Comparison of ENCODE assay signal across 1 cellular context in the genomic region with DNA sequence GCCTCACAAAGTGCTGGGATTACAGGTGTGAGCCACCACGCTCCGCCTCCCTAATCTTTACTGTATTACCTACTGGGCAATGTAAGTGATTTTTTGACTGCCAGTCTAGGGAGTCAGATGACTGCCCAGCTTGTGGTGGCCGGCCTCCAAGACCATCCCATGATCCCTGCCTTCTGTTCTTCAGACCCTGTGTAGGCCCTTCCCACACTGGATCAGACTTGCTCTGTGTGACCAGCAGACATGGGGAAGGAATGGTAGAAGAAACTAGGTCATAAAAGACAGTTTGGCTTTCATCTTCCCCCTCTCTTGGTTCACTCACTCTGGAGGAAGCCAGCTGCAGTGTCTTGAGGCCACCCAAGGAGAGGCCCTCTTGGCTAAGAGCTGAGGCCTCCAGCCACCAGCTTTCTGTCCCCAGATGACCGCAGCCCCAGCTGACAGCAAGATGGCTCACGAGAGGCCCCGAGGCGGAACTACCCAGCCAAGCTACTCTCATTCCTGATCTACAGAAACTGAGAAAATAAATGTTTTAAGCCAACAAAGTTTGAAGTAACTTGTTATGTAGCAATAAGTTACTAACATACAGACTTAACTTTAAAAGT.
TF ChIP-seq lines count a peak whose summit lies in the region.

No MANE protein-coding gene starts in this region.

TF ChIP-seq in H1, 55 proteins besides CTCF, POLR2A, EP300 and RAD21:
- TF ChIP-seq FOSL1 (IDR thresholded peaks at IDR 0.05; ENCODE audit: insufficient read depth, low read depth, low read length), result no peak
- TF ChIP-seq SUZ12 (IDR thresholded peaks at IDR 0.05; ENCODE audit: low read length), result no peak
- TF ChIP-seq, protein P1, sequence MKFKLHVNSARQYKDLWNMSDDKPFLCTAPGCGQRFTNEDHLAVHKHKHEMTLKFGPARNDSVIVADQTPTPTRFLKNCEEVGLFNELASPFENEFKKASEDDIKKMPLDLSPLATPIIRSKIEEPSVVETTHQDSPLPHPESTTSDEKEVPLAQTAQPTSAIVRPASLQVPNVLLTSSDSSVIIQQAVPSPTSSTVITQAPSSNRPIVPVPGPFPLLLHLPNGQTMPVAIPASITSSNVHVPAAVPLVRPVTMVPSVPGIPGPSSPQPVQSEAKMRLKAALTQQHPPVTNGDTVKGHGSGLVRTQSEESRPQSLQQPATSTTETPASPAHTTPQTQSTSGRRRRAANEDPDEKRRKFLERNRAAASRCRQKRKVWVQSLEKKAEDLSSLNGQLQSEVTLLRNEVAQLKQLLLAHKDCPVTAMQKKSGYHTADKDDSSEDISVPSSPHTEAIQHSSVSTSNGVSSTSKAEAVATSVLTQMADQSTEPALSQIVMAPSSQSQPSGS (IDR thresholded peaks at IDR 0.05; ENCODE audit: low read length), result no peak
- TF ChIP-seq RBBP5 (IDR thresholded peaks at IDR 0.05; ENCODE audit: borderline replicate concordance, low read depth, low read length), result no peak
- TF ChIP-seq SP2 (IDR thresholded peaks at IDR 0.05; ENCODE audit: low read length), result no peak
- no peak for TF ChIP-seq ASH2L (IDR thresholded peaks at IDR 0.05; ENCODE audit: low read length)
- no peak for TF ChIP-seq CBX5 (IDR thresholded peaks at IDR 0.05; ENCODE audit: low read depth, low read length)
- TF ChIP-seq CHD1 (IDR thresholded peaks at IDR 0.05; ENCODE audit: low read depth, low read length), result no peak
- no peak for TF ChIP-seq SIRT6 (IDR thresholded peaks at IDR 0.05; ENCODE audit: low read length)
- TF ChIP-seq KDM4A (IDR thresholded peaks at IDR 0.05; ENCODE audit: low read depth, low read length, severe bottlenecking), result no peak
- TF ChIP-seq EGR1 (IDR thresholded peaks at IDR 0.05; ENCODE audit: borderline replicate concordance, low read depth, low read length), result no peak
- TF ChIP-seq KDM1A (IDR thresholded peaks at IDR 0.05; ENCODE audit: borderline replicate concordance, low read length), result no peak
- no peak for TF ChIP-seq KDM5A (IDR thresholded peaks at IDR 0.05; ENCODE audit: low read length)
- no peak for TF ChIP-seq NANOG (IDR thresholded peaks at IDR 0.05; ENCODE audit: insufficient read depth, low read depth, low read length, poor library complexity, severe bottlenecking)
